ENCODE assay signal across 1 cellular context in genomic region chr11:79959318-79959717, GRCh38.
TF ChIP-seq lines count a peak whose summit lies in the region.

No MANE protein-coding gene starts in this region.

TF ChIP-seq in HEK293, 187 proteins besides CTCF, POLR2A, EP300 and RAD21 (continued from another document):
- TF ChIP-seq GLIS2 (tag by site-specific recombination; IDR thresholded peaks at IDR 0.05) (no peak), ZNF76 (tag by site-specific recombination; IDR thresholded peaks at IDR 0.05; ENCODE audit: borderline replicate concordance, low read depth) (no peak), ZNF416 (tag by site-specific recombination; IDR thresholded peaks at IDR 0.05) (no peak), ZNF311 (tag by site-specific recombination; IDR thresholded peaks at IDR 0.05; ENCODE audit: borderline replicate concordance) (no peak), TCF7L2 (IDR thresholded peaks at IDR 0.05; ENCODE audit: borderline replicate concordance, low read depth, low read length) (no peak)
